29 cellular contexts compared by ENCODE assay signal in the genomic region with DNA sequence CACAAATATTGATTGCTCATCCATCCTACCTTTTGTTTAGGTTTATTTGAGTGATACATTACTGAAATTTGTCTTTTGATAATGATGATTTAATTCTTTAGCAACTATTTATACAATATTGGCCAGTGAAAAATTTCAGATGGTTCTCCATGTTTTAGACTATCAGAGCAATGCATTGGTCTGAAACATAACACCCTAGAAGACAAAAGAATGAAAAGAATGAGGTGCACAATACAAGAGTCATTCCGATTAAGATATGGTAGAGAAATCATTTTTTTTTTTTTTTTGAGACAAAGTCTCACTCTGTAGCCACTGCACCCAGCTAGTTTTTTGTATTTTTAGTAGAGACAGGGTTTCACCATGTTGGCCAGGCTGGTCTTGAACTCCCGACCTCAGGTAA.
"Had no signal": no experiment of that assay in that cellular context is flagged by ENCODE, and none has a peak within 500 bp of the region (broad histone marks: within the 10 kb centered on the region; RNA-seq: fewer than 3 reads in every experiment).

No MANE protein-coding gene starts in this region.

- H3K9me3 ChIP-seq: ascending aorta, body of pancreas, esophagus squamous epithelium had no signal

- H3K4me3 ChIP-seq: ascending aorta, body of pancreas, esophagus squamous epithelium had no signal

- H3K27ac Mint-ChIP-seq: activated CD4-positive, alpha-beta memory T cell treated with anti-CD3 and anti-CD28 coated beads for 36 hours; activated CD4-positive, alpha-beta T cell treated with anti-CD3 and anti-CD28 coated beads for 36 hours; activated CD4-positive, alpha-beta T cell treated with anti-CD3 and anti-CD28 coated beads, Interleukin-2, amount 10 ng/mL, durations not matched to agents 24 days and 14 days; activated CD8-positive, alpha-beta memory T cell treated with anti-CD3 and anti-CD28 coated beads, Interleukin-2, amount 10 ng/mL, durations not matched to agents 7 days and 5 days; activated CD8-positive, alpha-beta T cell treated with anti-CD3 and anti-CD28 coated beads, Interleukin-2, amount 10 ng/mL, durations not matched to agents 7 days and 5 days; activated naive CD4-positive, alpha-beta T cell treated with anti-CD3 and anti-CD28 coated beads for 36 hours; activated naive CD4-positive, alpha-beta T cell treated with anti-CD3 and anti-CD28 coated beads, Interleukin-2, amount 50 U/mL, for 24 hours; activated naive CD8-positive, alpha-beta T cell treated with anti-CD3 and anti-CD28 coated beads for 36 hours; activated naive CD8-positive, alpha-beta T cell treated with anti-CD3 and anti-CD28 coated beads, Interleukin-2, amount 50 U/mL, for 24 hours; activated T-helper 1 cell treated with anti-CD3 and anti-CD28 coated beads, Interleukin-12 subunit alpha, Interleukin-12 subunit beta, Interleukin-2, Interleukin-4 antibody, amounts not matched to agents 30 ng/mL and 10 ng/mL and 1 ng/mL, durations not matched to agents 14 hours and 24 hours and 36 hours; activated T-helper 2 cell treated with anti-CD3 and anti-CD28 coated beads, Interferon-gamma antibody, Interleukin-2, Interleukin-4, amounts not matched to agents 10 μg/mL and 5 μg/mL and 100 μg/mL, durations not matched to agents 14 hours and 24 hours and 36 hours; effector memory CD8-positive, alpha-beta T cell had no signal

- H3K27me3 ChIP-seq: ascending aorta, body of pancreas, esophagus squamous epithelium had no signal

- DNase-seq: activated CD4-positive, alpha-beta memory T cell treated with anti-CD3 and anti-CD28 coated beads for 36 hours; activated CD4-positive, alpha-beta T cell treated with anti-CD3 and anti-CD28 coated beads for 36 hours; activated CD4-positive, alpha-beta T cell treated with anti-CD3 and anti-CD28 coated beads, Interleukin-2, amount 10 ng/mL, durations not matched to agents 24 days and 14 days; activated CD4-positive, CD25-positive, alpha-beta regulatory T cell; activated CD4-positive, CD25-positive, alpha-beta regulatory T cell treated with anti-CD3 and anti-CD28 coated beads, Interleukin-2, amount 50 U/mL, for 72 hours; activated CD8-positive, alpha-beta memory T cell treated with anti-CD3 and anti-CD28 coated beads, Interleukin-2, amount 10 ng/mL, durations not matched to agents 7 days and 5 days; activated CD8-positive, alpha-beta memory T cell treated with anti-CD3 and anti-CD28 coated beads, Interleukin-2, amount 50 U/mL, for 4 hours; activated CD8-positive, alpha-beta T cell treated with anti-CD3 and anti-CD28 coated beads, Interleukin-2, amount 10 ng/mL, durations not matched to agents 7 days and 5 days; activated effector memory CD4-positive, alpha-beta T cell treated with anti-CD3 and anti-CD28 coated beads, Interleukin-2, amount 50 U/mL, for 16 hours; activated naive CD4-positive, alpha-beta T cell treated with anti-CD3 and anti-CD28 coated beads for 36 hours; activated naive CD8-positive, alpha-beta T cell treated with anti-CD3 and anti-CD28 coated beads for 36 hours; activated naive CD8-positive, alpha-beta T cell treated with anti-CD3 and anti-CD28 coated beads, Interleukin-2, amount 50 U/mL, for 24 hours; activated T-cell treated with anti-CD3 and anti-CD28 coated beads, Interleukin-2, amount 50 U/mL, for 1 hour; activated T-cell treated with anti-CD3 and anti-CD28 coated beads, Interleukin-2, amount 50 U/mL, for 48 hours; body of pancreas; caudate nucleus; cortex of kidney; dermis blood vessel endothelial cell; effector CD4-positive, alpha-beta T cell; effector memory CD8-positive, alpha-beta T cell; esophagus squamous epithelium; foreskin fibroblast; head of caudate nucleus; T-helper 2 cell had no signal

- H3K27ac ChIP-seq: ascending aorta, body of pancreas, epithelial cell of prostate, esophagus squamous epithelium had no signal

- H3K9me3 Mint-ChIP-seq: activated naive CD4-positive, alpha-beta T cell treated with anti-CD3 and anti-CD28 coated beads for 36 hours; activated naive CD4-positive, alpha-beta T cell treated with anti-CD3 and anti-CD28 coated beads, Interleukin-2, amount 50 U/mL, for 24 hours; activated naive CD8-positive, alpha-beta T cell treated with anti-CD3 and anti-CD28 coated beads for 36 hours had no signal

- H3K4me1 Mint-ChIP-seq: activated CD4-positive, alpha-beta T cell treated with anti-CD3 and anti-CD28 coated beads for 36 hours; activated CD4-positive, alpha-beta T cell treated with anti-CD3 and anti-CD28 coated beads, Interleukin-2, amount 10 ng/mL, durations not matched to agents 24 days and 14 days; activated CD8-positive, alpha-beta memory T cell treated with anti-CD3 and anti-CD28 coated beads, Interleukin-2, amount 10 ng/mL, durations not matched to agents 7 days and 5 days; activated naive CD4-positive, alpha-beta T cell treated with anti-CD3 and anti-CD28 coated beads, Interleukin-2, amount 50 U/mL, for 24 hours; activated naive CD8-positive, alpha-beta T cell treated with anti-CD3 and anti-CD28 coated beads for 36 hours; activated naive CD8-positive, alpha-beta T cell treated with anti-CD3 and anti-CD28 coated beads, Interleukin-2, amount 50 U/mL, for 24 hours had no signal

- H3K36me3 Mint-ChIP-seq: activated CD4-positive, alpha-beta memory T cell treated with anti-CD3 and anti-CD28 coated beads for 36 hours; activated CD8-positive, alpha-beta memory T cell treated with anti-CD3 and anti-CD28 coated beads, Interleukin-2, amount 10 ng/mL, durations not matched to agents 7 days and 5 days; activated naive CD4-positive, alpha-beta T cell treated with anti-CD3 and anti-CD28 coated beads, Interleukin-2, amount 50 U/mL, for 24 hours; activated naive CD8-positive, alpha-beta T cell treated with anti-CD3 and anti-CD28 coated beads for 36 hours had no signal

- H3K27me3 Mint-ChIP-seq: activated CD4-positive, alpha-beta T cell treated with anti-CD3 and anti-CD28 coated beads, Interleukin-2, amount 10 ng/mL, durations not matched to agents 24 days and 14 days; activated CD8-positive, alpha-beta memory T cell treated with anti-CD3 and anti-CD28 coated beads, Interleukin-2, amount 10 ng/mL, durations not matched to agents 7 days and 5 days; activated naive CD8-positive, alpha-beta T cell treated with anti-CD3 and anti-CD28 coated beads for 36 hours; activated naive CD8-positive, alpha-beta T cell treated with anti-CD3 and anti-CD28 coated beads, Interleukin-2, amount 50 U/mL, for 24 hours had no signal

- H3K4me1 ChIP-seq: ascending aorta, body of pancreas, esophagus squamous epithelium had no signal

- H3K4me3 Mint-ChIP-seq: activated CD4-positive, alpha-beta memory T cell treated with anti-CD3 and anti-CD28 coated beads for 36 hours; activated CD4-positive, alpha-beta T cell treated with anti-CD3 and anti-CD28 coated beads for 36 hours; activated CD4-positive, alpha-beta T cell treated with anti-CD3 and anti-CD28 coated beads, Interleukin-2, amount 10 ng/mL, durations not matched to agents 24 days and 14 days; activated CD8-positive, alpha-beta memory T cell treated with anti-CD3 and anti-CD28 coated beads, Interleukin-2, amount 10 ng/mL, durations not matched to agents 7 days and 5 days; activated CD8-positive, alpha-beta T cell treated with anti-CD3 and anti-CD28 coated beads, Interleukin-2, amount 10 ng/mL, durations not matched to agents 7 days and 5 days; activated naive CD4-positive, alpha-beta T cell treated with anti-CD3 and anti-CD28 coated beads for 36 hours; activated naive CD4-positive, alpha-beta T cell treated with anti-CD3 and anti-CD28 coated beads, Interleukin-2, amount 50 U/mL, for 24 hours; activated naive CD8-positive, alpha-beta T cell treated with anti-CD3 and anti-CD28 coated beads for 36 hours; activated naive CD8-positive, alpha-beta T cell treated with anti-CD3 and anti-CD28 coated beads, Interleukin-2, amount 50 U/mL, for 24 hours; activated T-helper 1 cell treated with anti-CD3 and anti-CD28 coated beads, Interleukin-12 subunit alpha, Interleukin-12 subunit beta, Interleukin-2, Interleukin-4 antibody, amounts not matched to agents 30 ng/mL and 10 ng/mL and 1 ng/mL, durations not matched to agents 14 hours and 24 hours and 36 hours; effector memory CD8-positive, alpha-beta T cell had no signal

- H3K36me3 ChIP-seq: ascending aorta, esophagus squamous epithelium had no signal
